ENCODE assay signal across 21 cellular contexts in the genomic region with DNA sequence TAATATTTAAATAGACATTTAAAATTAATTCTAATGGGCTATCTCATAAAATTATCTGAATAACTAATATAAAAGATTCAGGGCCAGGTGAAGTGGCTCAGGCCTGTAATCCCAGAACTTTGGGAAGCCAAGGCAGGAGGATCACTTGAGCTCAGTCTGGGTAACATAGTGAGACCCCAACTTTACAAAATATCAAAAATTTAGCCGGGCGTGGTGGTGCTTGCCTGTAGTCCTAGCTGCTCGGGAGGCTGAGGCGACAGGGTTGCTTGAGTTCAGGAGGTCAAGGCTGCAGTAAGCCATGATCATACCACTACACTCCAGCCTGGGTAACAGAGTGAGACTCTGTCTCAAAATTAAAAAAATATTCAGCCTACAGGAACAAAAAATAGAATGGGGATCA. TPM values are rescaled to one million over a fixed set of nuclear protein-coding genes. Genes with fewer than 3 reads are reported as not detected.
DNase-seq lines count a peak whose midpoint lies in the region; ATAC-seq, FAIRE-seq and TF ChIP-seq lines count a peak whose summit lies in the region.
"Had no signal": no experiment of that assay in that cellular context is flagged by ENCODE, and none has a peak within 500 bp of the region (broad histone marks: within the 10 kb centered on the region; RNA-seq: fewer than 3 reads in every experiment).

No MANE protein-coding gene starts in this region.

- H2BK15ac ChIP-seq in H9 (ENCODE audit: low read depth, low read length): no peak overlapping the region

- H2BK120ac ChIP-seq in H9 (ENCODE audit: low read depth, low read length, poor library complexity, severe bottlenecking): no peak overlapping the region

- no peaks in the 10 kb centered on the region for H3K27me3 Mint-ChIP-seq in H9 (ENCODE audit: low read depth)
- H3K27me3 Mint-ChIP-seq in astrocyte (ENCODE audit: low read depth, unreplicated experiment): no peaks in the 10 kb centered on the region
- no peaks in the 10 kb centered on the region for H3K27me3 Mint-ChIP-seq in activated naive CD4-positive, alpha-beta T cell treated with anti-CD3 and anti-CD28 coated beads for 36 hours (ENCODE audit: low read depth)

- ATAC-seq in GM18519 (IDR thresholded peaks at IDR 0.05; ENCODE audit: low FRiP score, unreplicated experiment) (no peak), aorta (ENCODE audit: low FRiP score) (no peak)

- no peak overlapping the region for H4K91ac ChIP-seq in H9 (ENCODE audit: insufficient read length, low read depth, low read length)

- H3K23ac ChIP-seq in H9 (ENCODE audit: insufficient read length, low read depth, low read length): no peak overlapping the region

- no peak overlapping the region for H2AK5ac ChIP-seq in H9 (ENCODE audit: insufficient read length, low read length)

- H4K5ac ChIP-seq in H9 (ENCODE audit: insufficient read length, low read depth, low read length): no peak overlapping the region

- H3K4me3 ChIP-seq in astrocyte (ENCODE audit: insufficient read depth, low read depth, low read length) (no peak overlapping the region), muscle layer of colon (ENCODE audit: low read depth in 1 of 2, low read length in 2 of 2) (no peak overlapping the region), transverse colon (no peak overlapping the region), aorta (ENCODE audit: low read length in 2 of 2) (no peak overlapping the region)
- H3K4me3 ChIP-seq: A549, K562, MG63, SJCRH30 had no signal

- H3K27me3 ChIP-seq in H9 (ENCODE audit: insufficient read depth, low read length) (no peaks in the 10 kb centered on the region), astrocyte (ENCODE audit: insufficient read depth, low read length) (no peaks in the 10 kb centered on the region), muscle layer of colon (ENCODE audit: control insufficient read depth in 1 of 2, insufficient read depth in 2 of 2, low read length in 2 of 2) (no peaks in the 10 kb centered on the region), transverse colon (no peaks in the 10 kb centered on the region), aorta (ENCODE audit: control insufficient read depth in 1 of 2, insufficient read depth in 2 of 2, low read length in 1 of 2) (no peaks in the 10 kb centered on the region)
- H3K27me3 ChIP-seq: MG63 had no signal

- H2AFZ ChIP-seq in H9 (ENCODE audit: low read length) (no peak overlapping the region), astrocyte (ENCODE audit: low read depth, low read length) (no peak overlapping the region)
- H2AFZ ChIP-seq: PC-9 had no signal

- H3K9me3 ChIP-seq in H9 (ENCODE audit: control insufficient read depth, low read depth, low read length) (no peaks in the 10 kb centered on the region), astrocyte (ENCODE audit: insufficient read depth, low read depth, low read length) (no peaks in the 10 kb centered on the region), muscle layer of colon (ENCODE audit: low read length) (no peaks in the 10 kb centered on the region), transverse colon (no peaks in the 10 kb centered on the region), aorta (ENCODE audit: control insufficient read depth, low read length) (no peaks in the 10 kb centered on the region)
- H3K9me3 ChIP-seq: A549, MG63, SJCRH30 had no signal

- H3K14ac ChIP-seq in H9 (ENCODE audit: insufficient read depth, low read length): no peak overlapping the region

- H3K4me1 ChIP-seq in H9 (ENCODE audit: insufficient read depth, low read length): peaks cover 6% of the 10 kb centered on the region; the same call in 1 of the 2 replicates
- H3K4me1 ChIP-seq in astrocyte (ENCODE audit: insufficient read depth, low read length): peaks cover 16% of the 10 kb centered on the region
- peaks cover 17% of the 10 kb centered on the region for H3K4me1 ChIP-seq in muscle layer of colon (ENCODE audit: insufficient read depth, low read length)
- peaks cover 0 to 16% (median 6%) of the 10 kb centered on the region in 4 donors for H3K4me1 ChIP-seq in transverse colon
- H3K4me1 ChIP-seq in aorta (ENCODE audit: control insufficient read depth in 1 of 2, insufficient read depth in 2 of 2, low read length in 2 of 2): no peaks in the 10 kb centered on the region
- H3K4me1 ChIP-seq: SJCRH30 had no signal

- no peak overlapping the region for H3K18ac ChIP-seq in H9 (ENCODE audit: insufficient read length, low read depth, low read length)

- no peaks in the 10 kb centered on the region for H3K79me1 ChIP-seq in H9 (ENCODE audit: insufficient read depth, low read depth, low read length, poor library complexity, severe bottlenecking)

- TF ChIP-seq POLR2A in transverse colon (IDR thresholded peaks at IDR 0.05): no peak

- peak; percentile 23 for DNase-seq in H9
- DNase-seq in astrocyte (ENCODE audit: low read depth): no peak
- DNase-seq in transverse colon: no peak
- DNase-seq in AG08395 (ENCODE audit: low spot score): no peak
- no peak for DNase-seq in aorta
- DNase-seq in activated naive CD4-positive, alpha-beta T cell treated with anti-CD3 and anti-CD28 coated beads for 36 hours: no peak
- DNase-seq: Calu3, MG63 had no signal

- no peak for TF ChIP-seq CTCF in H9 (conservative IDR thresholded peaks at IDR 0.05)
- no peak for TF ChIP-seq CTCF in astrocyte (IDR thresholded peaks at IDR 0.05; ENCODE audit: insufficient read depth, low read depth, low read length)
- no peak for TF ChIP-seq CTCF in transverse colon (IDR thresholded peaks at IDR 0.05)

- WGBS in H9 (ENCODE audit: extremely low coverage, insufficient read length, low lambda C conversion rate): no CpG with 5 or more reads among the region's 4 CpGs
- 93% methylated on average over 4 of the region's 4 CpGs; no CpG with 5 or more reads in 1 of the 2 donors for WGBS in transverse colon (ENCODE audit: low coverage in 1 of 2), 2 donors
- WGBS in aorta, 2 donors: 96 to 99% methylated on average over 4 of the region's 4 CpGs

- H3K36me3 Mint-ChIP-seq in H9 (ENCODE audit: insufficient read depth in 1 of 3, low read depth in 3 of 3) (no peaks in the 10 kb centered on the region), astrocyte (ENCODE audit: low read depth, unreplicated experiment) (no peaks in the 10 kb centered on the region)
- H3K36me3 Mint-ChIP-seq in activated naive CD4-positive, alpha-beta T cell treated with anti-CD3 and anti-CD28 coated beads for 36 hours (ENCODE audit: low read depth): no peaks in the 10 kb centered on the region
- H3K36me3 Mint-ChIP-seq: CD8-positive, alpha-beta memory T cell had no signal

- H3K4me2 ChIP-seq in H9 (ENCODE audit: insufficient read depth, insufficient read length, low read length) (no peak overlapping the region), astrocyte (ENCODE audit: low read length) (no peak overlapping the region)

- no peak overlapping the region for H4K8ac ChIP-seq in H9 (replicated peaks; ENCODE audit: insufficient read length, low read depth, low read length)

- no peak overlapping the region for H2BK20ac ChIP-seq in H9 (ENCODE audit: low read depth, low read length, poor library complexity, severe bottlenecking)

- no peaks in the 10 kb centered on the region for H4K20me1 ChIP-seq in H9 (ENCODE audit: control insufficient read depth, insufficient read depth, insufficient read length)
- H4K20me1 ChIP-seq in astrocyte (ENCODE audit: insufficient read depth, low read length): no peaks in the 10 kb centered on the region

- H3K27ac Mint-ChIP-seq in H9 (peak overlapping the region in 1 of 3 experiments; percentile 69; a peak in 2 of 7 replicates), astrocyte (ENCODE audit: unreplicated experiment) (peak overlapping the region; percentile 42)
- no peak overlapping the region for H3K27ac Mint-ChIP-seq in activated naive CD4-positive, alpha-beta T cell treated with anti-CD3 and anti-CD28 coated beads for 36 hours
- H3K27ac Mint-ChIP-seq: CD8-positive, alpha-beta memory T cell had no signal

- H3K56ac ChIP-seq in H9 (ENCODE audit: insufficient read length, low read depth, low read length): no peak overlapping the region

- H3K4me3 Mint-ChIP-seq in H9 (no peak overlapping the region), astrocyte (ENCODE audit: unreplicated experiment) (no peak overlapping the region)
- H3K4me3 Mint-ChIP-seq in activated naive CD4-positive, alpha-beta T cell treated with anti-CD3 and anti-CD28 coated beads for 36 hours: no peak overlapping the region

- in situ Hi-C loops in transverse colon (cut with MboI; ENCODE audit: low pct_ligation_motif_present in 1 of 4, low pct_unique_long_range_greater_than_20kb in 1 of 4, low sequenced_read_pairs in 3 of 4): loop anchor here in 2 of 4 donors (10.0 to 25.0 kb wide), 2 partner anchors 216 to 229 kb away; no protein-coding TSS in a partner anchor

- H3T11ph ChIP-seq in H9 (ENCODE audit: low read length): no peak overlapping the region

- CTCF ChIA-PET in activated naive CD4-positive, alpha-beta T cell treated with anti-CD3 and anti-CD28 coated beads for 36 hours (lab: Charles Lee): interaction anchor here (1.2 kb wide), 1 partner anchor 8 kb away, joined by 4 read pairs; no protein-coding TSS in a partner anchor

- H3K4ac ChIP-seq in H9 (ENCODE audit: low read depth, low read length): no peak overlapping the region

- H3K4me1 Mint-ChIP-seq in H9 (peaks cover 30% of the 10 kb centered on the region in 2 experiments), astrocyte (ENCODE audit: low read depth, unreplicated experiment) (peaks cover 26% of the 10 kb centered on the region)
- peaks cover 6% of the 10 kb centered on the region for H3K4me1 Mint-ChIP-seq in activated naive CD4-positive, alpha-beta T cell treated with anti-CD3 and anti-CD28 coated beads for 36 hours (ENCODE audit: low read depth)

- H2BK12ac ChIP-seq in H9 (ENCODE audit: insufficient read length, low read depth, low read length): no peak overlapping the region

- H3K9ac ChIP-seq in H9 (ENCODE audit: extremely low read depth, insufficient read length, low read length): no peak overlapping the region
- H3K9ac ChIP-seq in astrocyte (ENCODE audit: low read length): no peak overlapping the region
- no peak overlapping the region for H3K9ac ChIP-seq in muscle layer of colon (ENCODE audit: low read length)

- no peak for FAIRE-seq in astrocyte (lab: Jason Lieb, UNC)
- FAIRE-seq: A549, HTR-8/SVneo had no signal

- H2BK5ac ChIP-seq in H9 (ENCODE audit: insufficient read length, low read length): no peak overlapping the region

- no peak for TF ChIP-seq EP300 in transverse colon (IDR thresholded peaks at IDR 0.05; ENCODE audit: low read depth)

- intact Hi-C loops in transverse colon (cut with DNase I; ENCODE audit: low total_unique reads): no loop called here
- intact Hi-C loops in aorta (cut with DNase I): no loop called here
- intact Hi-C loops in activated naive CD4-positive, alpha-beta T cell treated with anti-CD3 and anti-CD28 coated beads for 36 hours (cut with micrococcal nuclease): loop anchor here (5.0 kb wide), 1 partner anchor 214 kb away; no protein-coding TSS in a partner anchor

- H3K27ac ChIP-seq in H9 (ENCODE audit: insufficient read length, low read depth, low read length) (no peak overlapping the region), astrocyte (ENCODE audit: low read depth, low read length) (no peak overlapping the region), muscle layer of colon (ENCODE audit: low read depth, low read length) (peak overlapping the region; percentile 48), transverse colon (peak overlapping the region in 3 of 4 donors; percentile 16 to 62 (median 51)), aorta (ENCODE audit: low read depth in 1 of 2, low read length in 2 of 2) (no peak overlapping the region)
- H3K27ac ChIP-seq: A549, PC-9, SJCRH30 had no signal

- H3K9me3 Mint-ChIP-seq in H9 (no peaks in the 10 kb centered on the region; a peak in 1 of 5 replicates), astrocyte (ENCODE audit: unreplicated experiment) (no peaks in the 10 kb centered on the region)
- no peaks in the 10 kb centered on the region for H3K9me3 Mint-ChIP-seq in activated naive CD4-positive, alpha-beta T cell treated with anti-CD3 and anti-CD28 coated beads for 36 hours
- H3K9me3 Mint-ChIP-seq: CD8-positive, alpha-beta memory T cell had no signal

- H3K79me2 ChIP-seq in H9 (ENCODE audit: insufficient read depth, low read length): no peaks in the 10 kb centered on the region
- no peaks in the 10 kb centered on the region for H3K79me2 ChIP-seq in astrocyte (ENCODE audit: insufficient read depth, low read length)

- H3K36me3 ChIP-seq in astrocyte (ENCODE audit: insufficient read depth, low read length) (no peaks in the 10 kb centered on the region), muscle layer of colon (ENCODE audit: insufficient read depth, low read length) (no peaks in the 10 kb centered on the region), transverse colon (no peaks in the 10 kb centered on the region), aorta (ENCODE audit: control insufficient read depth in 1 of 2, insufficient read depth in 2 of 2, low read length in 1 of 2) (no peaks in the 10 kb centered on the region)
- H3K36me3 ChIP-seq: MG63, SJCRH30 had no signal

- H3K23me2 ChIP-seq in H9 (ENCODE audit: insufficient read length, low read depth, low read length, poor library complexity, severe bottlenecking): no peaks in the 10 kb centered on the region

RNA-seq across cellular contexts. Expression of a gene that starts 12.5 kb away (rescaled TPM):
- total RNA-seq in H9 (2021) (not detected in 2 replicates), astrocyte (not detected in 2 replicates), transverse colon (not detected), aorta (not detected)
- polyA plus RNA-seq in aorta: not detected
- not detected for total RNA-seq in activated naive CD4-positive, alpha-beta T cell treated with anti-CD3 and anti-CD28 coated beads for 36 hours
- total RNA-seq: Calu3; CD8-positive, alpha-beta memory T cell; H7; K562; LHCN-M2; NCI-H460; PC-9; Right ventricle myocardium inferior; RPMI7951; SJCRH30 had no signal
- polyA plus RNA-seq: A549; CD8-positive, alpha-beta memory T cell; K562 had no signal

RNA-seq across cellular contexts. Expression of a gene that starts 35.8 kb away (rescaled TPM):
- total RNA-seq in H9 (2021) (32.3 and 33.9 TPM in 2 replicates), astrocyte (9.3 and 10.5 TPM in 2 replicates), transverse colon (100 to 1,000 TPM in 1 of 4 donors, 10 to 100 TPM in 3; 49.6 to 112 (median 64.3) TPM), aorta (10 to 100 TPM in 1 of 2 donors, 1 to 10 TPM in 1; 9.0 to 14.5 TPM)
- 1 to 10 TPM; 2.5 to 9.1 TPM for polyA plus RNA-seq in aorta
- total RNA-seq in activated naive CD4-positive, alpha-beta T cell treated with anti-CD3 and anti-CD28 coated beads for 36 hours: 10 to 100 TPM; 15.4 to 17.6 TPM
- total RNA-seq: SJCRH30 had no signal

Comparison
In these comparisons a context has a peak if more than half of its experiments do, and no peak if none do; other contexts are left out.
1. H3K27ac ChIP-seq: peak in muscle layer of colon (single experiment) and transverse colon (3 of 4); none in H9 (single experiment), astrocyte (single experiment) and aorta (0 of 2).